ENCODE assay signal across 20 cellular contexts in genomic region chr4:173433447-173433846, GRCh38. TPM values are rescaled to one million over a fixed set of nuclear protein-coding genes. Genes with fewer than 3 reads are reported as not detected.
DNase-seq lines count a peak whose midpoint lies in the region; ATAC-seq and TF ChIP-seq lines count a peak whose summit lies in the region.
"Had no signal": no experiment of that assay in that cellular context is flagged by ENCODE, and none has a peak within 500 bp of the region (broad histone marks: within the 10 kb centered on the region; RNA-seq: fewer than 3 reads in every experiment).

No MANE protein-coding gene starts in this region.

- H3K9me3 ChIP-seq in BLaER1 treated with 17β-estradiol and CSF1 and Interleukin-3, amounts not matched to agents 10 nM and 100 nM (replicated peaks in 1 of 11) = peaks cover 8 to 26% (median 20%) of the 10 kb centered on the region in 11 experiments; a peak in 19 of 22 replicates
- no peaks in the 10 kb centered on the region for H3K9me3 ChIP-seq in IMR-90 (ENCODE audit: control insufficient read depth, insufficient read depth, low read length)
- H3K9me3 ChIP-seq: A549 had no signal

- H3K56ac ChIP-seq in IMR-90 (ENCODE audit: extremely low read depth, insufficient read depth, low read length) = no peak overlapping the region

- CTCF ChIA-PET in IMR-90 (lab: Yijun Ruan, JAX) = interaction anchor here (0.8 kb wide), 2 partner anchors 18 to 132 kb away, joined by 3 read pairs; no protein-coding TSS in a partner anchor

- peak overlapping the region in 6 of 11 experiments; percentile 21 to 64 (median 46); a peak in 8 of 22 replicates for H3K4me2 ChIP-seq in BLaER1 treated with 17β-estradiol and CSF1 and Interleukin-3, amounts not matched to agents 10 nM and 100 nM
- no peak overlapping the region for H3K4me2 ChIP-seq in IMR-90 (ENCODE audit: low read depth, low read length)
- H3K4me2 ChIP-seq: A549 had no signal

- H3K23ac ChIP-seq in IMR-90 (ENCODE audit: low read depth, low read length) = no peak overlapping the region

- H3K27ac Mint-ChIP-seq in nephron progenitor cell = peak overlapping the region; percentile 16
- H3K27ac Mint-ChIP-seq: HFFc6, IgD-negative memory B cell had no signal

- no peak overlapping the region for H2AFZ ChIP-seq in IMR-90 (replicated peaks; ENCODE audit: low read length, poor library complexity)

- H3K36me3 Mint-ChIP-seq in nephron progenitor cell (ENCODE audit: low read depth) = peaks cover 14% of the 10 kb centered on the region
- H3K36me3 Mint-ChIP-seq: IgD-negative memory B cell had no signal

- H3K9ac ChIP-seq in BLaER1 treated with 17β-estradiol and CSF1 and Interleukin-3, amounts not matched to agents 10 nM and 100 nM = peak overlapping the region in 1 of 11 experiments; percentile 4; a peak in 1 of 22 replicates
- no peak overlapping the region for H3K9ac ChIP-seq in IMR-90 (ENCODE audit: low read depth, low read length)

- no peaks in the 10 kb centered on the region for H3K79me1 ChIP-seq in IMR-90 (ENCODE audit: low read depth in 1 of 2, low read length in 2 of 2)

- no peak overlapping the region for H3K14ac ChIP-seq in IMR-90 (replicated peaks; ENCODE audit: low read depth, low read length)

- no peak for TF ChIP-seq POLR2A in IMR-90 (IDR thresholded peaks at IDR 0.05; ENCODE audit: low read depth, low read length)

- no peak overlapping the region for H2BK120ac ChIP-seq in IMR-90 (ENCODE audit: low read depth, low read length)

- H3K27me3 Mint-ChIP-seq in nephron progenitor cell (ENCODE audit: low read depth, poor library complexity) = peaks cover 10% of the 10 kb centered on the region
- H3K27me3 Mint-ChIP-seq: CD4-positive, alpha-beta memory T cell; IgD-negative memory B cell had no signal

- no peak overlapping the region for H3K4me3 ChIP-seq in BLaER1 treated with 17β-estradiol and CSF1 and Interleukin-3, amounts not matched to agents 10 nM and 100 nM
- H3K4me3 ChIP-seq in IMR-90 (ENCODE audit: insufficient read depth, low read depth, low read length) = no peak overlapping the region
- H3K4me3 ChIP-seq: A549 had no signal

- no peak for TF ChIP-seq CTCF in IMR-90 (conservative IDR thresholded peaks at IDR 0.05; ENCODE audit: low read depth, low read length)
- TF ChIP-seq CTCF in nephron progenitor cell (IDR thresholded peaks at IDR 0.05) = no peak

- peaks cover 30% of the 10 kb centered on the region for H3K4me1 Mint-ChIP-seq in nephron progenitor cell

- H2AK9ac ChIP-seq in IMR-90 (replicated peaks; ENCODE audit: low read depth, low read length, poor library complexity) = peak overlapping the region; percentile 1

- H3K9me3 Mint-ChIP-seq in nephron progenitor cell = peaks cover 4% of the 10 kb centered on the region
- H3K9me3 Mint-ChIP-seq: HFFc6 had no signal

- no peak overlapping the region for H3K4me3 Mint-ChIP-seq in nephron progenitor cell
- H3K4me3 Mint-ChIP-seq: CD4-positive, alpha-beta memory T cell; HFFc6; IgD-negative memory B cell had no signal

- TF ChIP-seq RAD21 in IMR-90 (IDR thresholded peaks at IDR 0.05; ENCODE audit: low read length) = no peak

- no TSS peak for BruUV-seq in IMR-90 (replicated peaks; lab: Mats Ljungman, UMichigan)

- no peak overlapping the region for H4K91ac ChIP-seq in IMR-90 (ENCODE audit: insufficient read depth, low read depth, low read length)

- H3K36me3 ChIP-seq in BLaER1 treated with 17β-estradiol and CSF1 and Interleukin-3, amounts not matched to agents 10 nM and 100 nM = peaks cover 13 to 60% (median 28%) of the 10 kb centered on the region in 11 experiments; a peak in 14 of 22 replicates
- no peaks in the 10 kb centered on the region for H3K36me3 ChIP-seq in IMR-90 (ENCODE audit: control insufficient read depth, insufficient read depth, low read length)

- H2BK5ac ChIP-seq in IMR-90 (ENCODE audit: low read depth, low read length, poor library complexity, severe bottlenecking) = no peak overlapping the region

- no peaks in the 10 kb centered on the region for H3K9me1 ChIP-seq in IMR-90 (ENCODE audit: insufficient read depth, low read length)

- no peak overlapping the region for H4K5ac ChIP-seq in IMR-90 (ENCODE audit: low read depth, low read length)

- H3K18ac ChIP-seq in IMR-90 (ENCODE audit: low read depth, low read length) = no peak overlapping the region

- H2BK15ac ChIP-seq in IMR-90 (ENCODE audit: low read depth, low read length) = no peak overlapping the region

- POLR2A ChIA-PET in IMR-90 (lab: Charles Lee; ENCODE audit: unreplicated experiment) = no interaction called here

- peaks cover 0 to 33% (median 13%) of the 10 kb centered on the region in 10 experiments; a peak in 11 of 20 replicates for H3K4me1 ChIP-seq in BLaER1 treated with 17β-estradiol and CSF1 and Interleukin-3, amounts not matched to agents 10 nM and 100 nM
- peaks cover 3% of the 10 kb centered on the region; the same call in 1 of the 2 replicates for H3K4me1 ChIP-seq in IMR-90 (ENCODE audit: control insufficient read depth, insufficient read depth, low read length)
- H3K4me1 ChIP-seq: A549 had no signal

- intact Hi-C loops in IMR-90 (cut with micrococcal nuclease) = no loop called here

- no peak for DNase-seq in IMR-90
- DNase-seq in nephron progenitor cell = no peak
- DNase-seq in NCI-H2227 (lab: John Stamatoyannopoulos, UW; ENCODE audit: unreplicated experiment) = no peak
- no peak for DNase-seq in activated CD4-positive, alpha-beta T cell treated with anti-CD3 and anti-CD28 coated beads, Interleukin-2, amount 50 U/mL, for 4 hours
- no peak for DNase-seq in medulla oblongata (ENCODE audit: extremely low spot score)
- DNase-seq: CD4-positive, alpha-beta memory T cell; DMS153; DMS79; GDM1; GOT3; H7; HFFc6; KG1 had no signal

- peak overlapping the region in 6 of 11 experiments; percentile 18 to 67 (median 40); a peak in 10 of 22 replicates for H3K27ac ChIP-seq in BLaER1 treated with 17β-estradiol and CSF1 and Interleukin-3, amounts not matched to agents 10 nM and 100 nM
- no peak overlapping the region for H3K27ac ChIP-seq in IMR-90 (ENCODE audit: insufficient read depth, low read length)
- H3K27ac ChIP-seq: 22Rv1, A549 had no signal

- H2AK5ac ChIP-seq in IMR-90 (ENCODE audit: low read depth, low read length) = no peak overlapping the region

- WGBS in IMR-90 (ENCODE audit: extremely low coverage in 2 of 2, insufficient read length in 1 of 2), 2 experiments = 60% methylated on average over 1 of the region's 3 CpGs; no CpG with 5 or more reads in 1 of the 2 experiments

- dilution Hi-C loops in IMR-90 (cut with HindIII; ENCODE audit: low sequenced_read_pairs, unreplicated experiment) = no loop called here

- H2BK20ac ChIP-seq in IMR-90 (ENCODE audit: low read depth, low read length) = no peak overlapping the region

- no peaks in the 10 kb centered on the region for H4K20me1 ChIP-seq in BLaER1 treated with 17β-estradiol and CSF1 and Interleukin-3, amounts not matched to agents 10 nM and 100 nM
- H4K20me1 ChIP-seq in IMR-90 (ENCODE audit: insufficient read depth, low read length) = no peaks in the 10 kb centered on the region

- in situ Hi-C loops in IMR-90 (cut with MboI; ENCODE audit: low sequenced_read_pairs) = no loop called here

- H4K8ac ChIP-seq in IMR-90 (ENCODE audit: low read depth in 2 of 2, low read length in 2 of 2) = no peak overlapping the region

- no peaks in the 10 kb centered on the region for H3K27me3 ChIP-seq in BLaER1 treated with 17β-estradiol and CSF1 and Interleukin-3, amounts not matched to agents 10 nM and 100 nM
- H3K27me3 ChIP-seq in IMR-90 (ENCODE audit: control insufficient read depth, insufficient read depth, low read length) = no peaks in the 10 kb centered on the region; the same call in 1 of the 2 replicates

- ATAC-seq in GM21786 (IDR thresholded peaks at IDR 0.05; ENCODE audit: unreplicated experiment) (peak; percentile 74), IMR-90 (ENCODE audit: low read depth) (no peak)
- ATAC-seq: A549, HCT116 had no signal

- no peak overlapping the region for H3K4ac ChIP-seq in IMR-90 (ENCODE audit: low read depth, low read length)

TF ChIP-seq in IMR-90, 13 proteins besides CTCF, POLR2A, EP300 and RAD21:
- TF ChIP-seq FOS (IDR thresholded peaks at IDR 0.05; ENCODE audit: low read depth, low read length) (no peak), CEBPB (IDR thresholded peaks at IDR 0.05; ENCODE audit: low read depth, low read length) (no peak), BHLHE40 (IDR thresholded peaks at IDR 0.05; ENCODE audit: low read depth, low read length) (no peak), NFE2L2 (IDR thresholded peaks at IDR 0.05; ENCODE audit: low read depth, low read length) (no peak), USF2 (IDR thresholded peaks at IDR 0.05; ENCODE audit: low read depth, low read length) (no peak), SMC3 (IDR thresholded peaks at IDR 0.05; ENCODE audit: low read depth, low read length) (no peak), MAFK (IDR thresholded peaks at IDR 0.05; ENCODE audit: low read depth, low read length) (no peak), RFX5 (IDR thresholded peaks at IDR 0.05; ENCODE audit: low read depth, low read length) (no peak), RCOR1 (IDR thresholded peaks at IDR 0.05; ENCODE audit: insufficient replicate concordance, low read length) (no peak), MAZ (IDR thresholded peaks at IDR 0.05; ENCODE audit: borderline replicate concordance, low read depth, low read length) (no peak), MXI1 (IDR thresholded peaks at IDR 0.05; ENCODE audit: borderline replicate concordance, low read depth, low read length) (no peak), CHD1 (IDR thresholded peaks at IDR 0.05; ENCODE audit: low read depth, low read length) (no peak)
- TF ChIP-seq, protein P1, sequence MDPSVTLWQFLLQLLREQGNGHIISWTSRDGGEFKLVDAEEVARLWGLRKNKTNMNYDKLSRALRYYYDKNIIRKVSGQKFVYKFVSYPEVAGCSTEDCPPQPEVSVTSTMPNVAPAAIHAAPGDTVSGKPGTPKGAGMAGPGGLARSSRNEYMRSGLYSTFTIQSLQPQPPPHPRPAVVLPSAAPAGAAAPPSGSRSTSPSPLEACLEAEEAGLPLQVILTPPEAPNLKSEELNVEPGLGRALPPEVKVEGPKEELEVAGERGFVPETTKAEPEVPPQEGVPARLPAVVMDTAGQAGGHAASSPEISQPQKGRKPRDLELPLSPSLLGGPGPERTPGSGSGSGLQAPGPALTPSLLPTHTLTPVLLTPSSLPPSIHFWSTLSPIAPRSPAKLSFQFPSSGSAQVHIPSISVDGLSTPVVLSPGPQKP (IDR thresholded peaks at IDR 0.05; ENCODE audit: borderline replicate concordance, low read depth, low read length) = no peak

RNA-seq across cellular contexts. Expression of gene SCRG1, which starts 34.5 kb away (rescaled TPM):
- under 0.01 TPM in 2 replicates for total RNA-seq in IMR-90 (2012; rRNA removed)
- polyA plus RNA-seq in IMR-90 (2012; rRNA removed) = 0.22 and 0.23 TPM in 2 replicates
- 0.02 and 0.12 TPM in 2 replicates for polyA plus RNA-seq in IMR-90 (2012; cell fraction: cytosol; rRNA removed)
- 0.01 and 0.15 TPM in 2 replicates for polyA plus RNA-seq in IMR-90 (2012; cell fraction: nucleus; rRNA removed; ENCODE audit: low replicate concordance)
- total RNA-seq: CD4-positive, alpha-beta memory T cell; Daoy; H7; HFFc6 had no signal
- polyA plus RNA-seq: A549, IgD-negative memory B cell had no signal
